Comparison of ENCODE assay signal across 15 cellular contexts in genomic region chr1:226541631-226542622, GRCh38. TPM values are rescaled to one million over a fixed set of nuclear protein-coding genes. Genes with fewer than 3 reads are reported as not detected.
DNase-seq lines count a peak whose midpoint lies in the region; ATAC-seq, FAIRE-seq and TF ChIP-seq lines count a peak whose summit lies in the region.
"Had no signal": no experiment of that assay in that cellular context is flagged by ENCODE, and none has a peak within 500 bp of the region (broad histone marks: within the 10 kb centered on the region; RNA-seq: fewer than 3 reads in every experiment).

No MANE protein-coding gene starts in this region.

- H3K9me3 Mint-ChIP-seq in effector memory CD8-positive, alpha-beta T cell, result no peaks in the 10 kb centered on the region
- H3K9me3 Mint-ChIP-seq: activated T-cell treated with anti-CD3 and anti-CD28 coated beads, Interleukin-2, amount 50 U/mL, for 72 hours; naive B cell had no signal

- no peak for FAIRE-seq in pancreas (lab: Jason Lieb, UNC)
- FAIRE-seq in HTR-8/SVneo (lab: Jason Lieb, UNC), result no peak
- FAIRE-seq: G401.6 had no signal

- peak; percentile 49 to 63 (median 56) for ATAC-seq in pancreas
- ATAC-seq in effector memory CD8-positive, alpha-beta T cell (replicated peaks), result no peak
- no peak for ATAC-seq in GM18519 (IDR thresholded peaks at IDR 0.05; ENCODE audit: low FRiP score, unreplicated experiment)
- ATAC-seq: activated T-cell treated with anti-CD3 and anti-CD28 coated beads, Interleukin-2, amount 50 U/mL, for 72 hours had no signal

- H3K4me3 Mint-ChIP-seq in effector memory CD8-positive, alpha-beta T cell, result no peak overlapping the region
- H3K4me3 Mint-ChIP-seq: activated T-cell treated with anti-CD3 and anti-CD28 coated beads, Interleukin-2, amount 50 U/mL, for 72 hours had no signal

- intact Hi-C loops in pancreas (cut with DNase I), result no loop called here

- no peaks in the 10 kb centered on the region for H3K4me1 Mint-ChIP-seq in effector memory CD8-positive, alpha-beta T cell (ENCODE audit: low read depth in 2 of 2)
- H3K4me1 Mint-ChIP-seq: naive B cell had no signal

- H3K27ac Mint-ChIP-seq in effector memory CD8-positive, alpha-beta T cell, result no peak overlapping the region
- H3K27ac Mint-ChIP-seq: activated T-cell treated with anti-CD3 and anti-CD28 coated beads, Interleukin-2, amount 50 U/mL, for 72 hours had no signal

- H3K36me3 Mint-ChIP-seq in effector memory CD8-positive, alpha-beta T cell (ENCODE audit: insufficient read depth), result no peaks in the 10 kb centered on the region
- H3K36me3 Mint-ChIP-seq: naive B cell had no signal

- H3K27me3 Mint-ChIP-seq in effector memory CD8-positive, alpha-beta T cell, result peaks cover 6 to 39% of the 10 kb centered on the region in 2 donors

- H3K4me3 ChIP-seq in pancreas, result no peak overlapping the region

- DNase-seq in DMS79 (lab: John Stamatoyannopoulos, UW) (peak; percentile 23), NCI-H510A treated with DMSO at 0.1 percent for 48 hours (lab: John Stamatoyannopoulos, UW) (peak; percentile 56), erythroblast (lab: John Stamatoyannopoulos, UW) (peak; percentile 9 to 28), pancreas (peak; percentile 61 to 84 (median 72)), HTR-8/SVneo (ENCODE audit: insufficient read length, low spot score) (no peak)
- no peak for DNase-seq in effector memory CD8-positive, alpha-beta T cell
- no peak for DNase-seq in stimulated activated CD4-positive, alpha-beta T cell treated with anti-CD3 and anti-CD28 coated beads, Interleukin-15, amount 100 ng/mL, for 24 hours
- DNase-seq: activated T-cell treated with anti-CD3 and anti-CD28 coated beads, Interleukin-2, amount 50 U/mL, for 72 hours; amniotic stem cell; GOT3; naive B cell; NCI-H226 had no signal

- no peaks in the 10 kb centered on the region for H3K36me3 ChIP-seq in pancreas

- no peak for TF ChIP-seq POLR2A in erythroblast (IDR thresholded peaks at IDR 0.05; ENCODE audit: low read length)

- peaks cover 8 to 18% (median 10%) of the 10 kb centered on the region in 3 donors for H3K4me1 ChIP-seq in pancreas

- no peaks in the 10 kb centered on the region for H3K27me3 ChIP-seq in pancreas

- TF ChIP-seq CTCF in pancreas (IDR thresholded peaks at IDR 0.05), result no peak

- H3K27ac ChIP-seq in pancreas, result peak overlapping the region in 3 of 4 donors; percentile 3 to 67 (median 48)
- H3K27ac ChIP-seq: C4-2B had no signal

- 81 to 84% methylated on average over 14 of the region's 14 CpGs for WGBS in pancreas, 2 donors

- no peaks in the 10 kb centered on the region for H3K9me3 ChIP-seq in pancreas

RNA-seq across cellular contexts. Expression of gene STUM, which starts 6.6 kb away (rescaled TPM):
- total RNA-seq in pancreas, result 1 to 10 TPM in 2 of 6 donors, under 1 TPM in 4; 0.32 to 1.2 (median 0.49) TPM
- polyA plus RNA-seq in pancreas, result under 1 TPM; 0.54 to 0.68 TPM
- total RNA-seq: activated T-cell treated with anti-CD3 and anti-CD28 coated beads, Interleukin-2, amount 50 U/mL, for 72 hours had no signal

Comparison
In these comparisons a context has a peak if more than half of its experiments do, and no peak if none do; other contexts are left out.
1. DNase-seq: peak in DMS79 (single experiment), NCI-H510A treated with DMSO at 0.1 percent for 48 hours (single experiment), erythroblast (2 of 2) and pancreas (6 of 6); none in effector memory CD8-positive, alpha-beta T cell (0 of 3), stimulated activated CD4-positive, alpha-beta T cell treated with anti-CD3 and anti-CD28 coated beads, Interleukin-15, amount 100 ng/mL, for 24 hours (single experiment) and HTR-8/SVneo (single experiment).
2. ATAC-seq: peak in pancreas (4 of 4); none in effector memory CD8-positive, alpha-beta T cell (single experiment) and GM18519 (single experiment).